ENCODE assay signal across 18 cellular contexts in the genomic region with DNA sequence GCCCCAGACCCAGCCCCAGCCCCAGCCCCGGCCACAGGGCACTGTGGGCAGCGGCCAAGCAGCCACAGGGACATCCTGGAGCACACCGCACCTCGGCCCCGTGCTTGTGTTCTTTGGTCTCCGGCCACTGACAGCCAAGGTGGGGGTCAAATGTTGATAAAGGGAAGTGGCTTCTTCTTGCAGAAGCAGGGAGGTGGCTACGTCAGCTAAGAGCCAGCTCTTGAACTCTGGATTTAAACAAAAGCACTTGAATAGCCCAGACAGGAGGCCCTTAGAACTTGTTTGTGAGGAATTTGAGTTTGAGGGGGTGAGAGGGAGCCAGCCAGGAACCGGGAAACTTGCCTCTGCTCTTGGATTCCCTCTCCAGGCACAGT.
DNase-seq lines count a peak whose midpoint lies in the region; ATAC-seq, FAIRE-seq and TF ChIP-seq lines count a peak whose summit lies in the region.
"Had no signal": no experiment of that assay in that cellular context is flagged by ENCODE, and none has a peak within 500 bp of the region (broad histone marks: within the 10 kb centered on the region; RNA-seq: fewer than 3 reads in every experiment).

No MANE protein-coding gene starts in this region.

- intact Hi-C loops in upper lobe of right lung (cut with DNase I) = no loop called here

- TF ChIP-seq POLR2A in NB4 (IDR thresholded peaks at IDR 0.05; ENCODE audit: extremely low read depth, insufficient read length) = no peak

- no peak for FAIRE-seq in frontal cortex (lab: Jason Lieb, UNC)
- FAIRE-seq: A204.1, H54 had no signal

- DNase-seq in NCI-H510A treated with DMSO at 0.1 percent for 48 hours (lab: John Stamatoyannopoulos, UW) = peak; percentile 15
- DNase-seq in NCI-H510A (lab: John Stamatoyannopoulos, UW) = no peak
- DNase-seq in NB4 (ENCODE audit: low read depth) = peak; percentile 59
- peak; percentile 80 for DNase-seq in upper lobe of right lung
- no peak for DNase-seq in frontal cortex (ENCODE audit: low spot score in 2 of 2)
- DNase-seq: CD8-positive, alpha-beta memory T cell; EL; NCI-H1048; NCI-H345; NCI-H69; OCI-M1; RPMI8226; SIG-M5 had no signal

- ATAC-seq in upper lobe of right lung (peak; percentile 51), GM18868 (IDR thresholded peaks at IDR 0.05; ENCODE audit: unreplicated experiment) (no peak)

- H3K4me3 ChIP-seq in NB4 (ENCODE audit: low read depth, low read length) (no peak overlapping the region), upper lobe of right lung (no peak overlapping the region)
- H3K4me3 ChIP-seq: BLaER1 had no signal

- TF ChIP-seq CTCF in NB4 (IDR thresholded peaks at IDR 0.05; ENCODE audit: low read depth, low read length) (no peak), upper lobe of right lung (IDR thresholded peaks at IDR 0.05) (no peak)

- peak overlapping the region; percentile 20 for H3K27ac ChIP-seq in layer of hippocampus (ENCODE audit: low read depth, low read length)
- peak overlapping the region; percentile 58 for H3K27ac ChIP-seq in upper lobe of right lung
- H3K27ac ChIP-seq: BLaER1 had no signal

- H3K27me3 ChIP-seq in layer of hippocampus (ENCODE audit: control insufficient read depth, insufficient read depth, low read length) (no peaks in the 10 kb centered on the region), upper lobe of right lung (no peaks in the 10 kb centered on the region)
- H3K27me3 ChIP-seq: BLaER1 had no signal

- no peaks in the 10 kb centered on the region for H3K9me3 ChIP-seq in upper lobe of right lung
- H3K9me3 ChIP-seq: BLaER1 had no signal

- H3K36me3 ChIP-seq in upper lobe of right lung = no peaks in the 10 kb centered on the region

- peaks cover 45% of the 10 kb centered on the region for H3K4me1 ChIP-seq in upper lobe of right lung

Comparison
In these comparisons a context has a peak if more than half of its experiments do, and no peak if none do; other contexts are left out.
1. DNase-seq: peak in NCI-H510A treated with DMSO at 0.1 percent for 48 hours (single experiment), NB4 (single experiment) and upper lobe of right lung (single experiment); none in NCI-H510A (single experiment) and frontal cortex (0 of 2).